ENCODE assay signal across 24 cellular contexts in genomic region chr15:58538901-58539300, GRCh38.
"Had no signal": no experiment of that assay in that cellular context is flagged by ENCODE, and none has a peak within 500 bp of the region (broad histone marks: within the 10 kb centered on the region; RNA-seq: fewer than 3 reads in every experiment).

No MANE protein-coding gene starts in this region.

- H3K36me3 ChIP-seq: colonic mucosa, esophagus squamous epithelium, gastrocnemius medialis, heart right ventricle, left lung, lower lobe of right lung had no signal

- ATAC-seq: effector memory CD8-positive, alpha-beta T cell; esophagus mucosa; gastrocnemius medialis; heart right ventricle; left cardiac atrium; left lung; left ventricle myocardium superior; lower lobe of right lung; naive thymus-derived CD4-positive, alpha-beta T cell had no signal

- H3K27ac ChIP-seq: colonic mucosa, epithelial cell of prostate, esophagus squamous epithelium, gastrocnemius medialis, heart right ventricle, left lung, lower lobe of right lung had no signal

- DNase-seq: colonic mucosa; cortex of kidney; effector CD8-positive, alpha-beta T cell; effector memory CD8-positive, alpha-beta T cell; erythroblast; esophagus squamous epithelium; foreskin fibroblast; foreskin melanocyte; gastrocnemius medialis; glutamatergic neuron; heart right ventricle; hippocampal formation; left cardiac atrium; left lung; left ventricle myocardium superior; lower lobe of right lung; mesenchymal stem cell; midbrain; naive thymus-derived CD4-positive, alpha-beta T cell had no signal

- H3K9me3 ChIP-seq: colonic mucosa, esophagus squamous epithelium, gastrocnemius medialis, left lung, lower lobe of right lung had no signal

- FAIRE-seq: endometrium, islet of Langerhans, keratinocyte had no signal

- H3K4me3 ChIP-seq: colonic mucosa, esophagus squamous epithelium, gastrocnemius medialis, heart right ventricle, left lung, lower lobe of right lung had no signal

- H3K27me3 ChIP-seq: colonic mucosa, esophagus squamous epithelium, gastrocnemius medialis, heart right ventricle, left lung had no signal

- H3K4me1 ChIP-seq: esophagus squamous epithelium, heart right ventricle, left lung, lower lobe of right lung had no signal
